Comparison of ENCODE assay signal across 9 cellular contexts in genomic region chr19:30224689-30225606, GRCh38.
DNase-seq lines count a peak whose midpoint lies in the region; ATAC-seq and FAIRE-seq lines count a peak whose summit lies in the region.
"Had no signal": no experiment of that assay in that cellular context is flagged by ENCODE, and none has a peak within 500 bp of the region (broad histone marks: within the 10 kb centered on the region; RNA-seq: fewer than 3 reads in every experiment).

No MANE protein-coding gene starts in this region.

- H3K9me3 Mint-ChIP-seq in activated CD4-positive, alpha-beta memory T cell treated with anti-CD3 and anti-CD28 coated beads for 36 hours, result no peaks in the 10 kb centered on the region

- H3K4me3 ChIP-seq in iPS-20b (ENCODE audit: low read length), result peak overlapping the region; percentile 56; the same call in 1 of the 2 replicates

- DNase-seq in activated CD4-positive, alpha-beta T cell treated with anti-CD3 and anti-CD28 coated beads for 48 hours, result peak; percentile 35
- DNase-seq in activated CD4-positive, alpha-beta T cell treated with anti-CD3 and anti-CD28 coated beads, Interleukin-2, amount 50 U/mL, for 4 hours, result no peak
- DNase-seq in activated CD4-positive, alpha-beta memory T cell treated with anti-CD3 and anti-CD28 coated beads for 36 hours, result peak; percentile 13
- peak in 12 of 49 donors; percentile 10 to 55 (median 38) for DNase-seq in substantia nigra (lab: John Stamatoyannopoulos, UW)
- DNase-seq in activated gamma-delta T cell treated with Interleukin-2 at 50 U/mL for 16 hours, result no peak
- DNase-seq in RCC 7860 (ENCODE audit: low spot score), result no peak

- intact Hi-C loops in activated CD4-positive, alpha-beta memory T cell treated with anti-CD3 and anti-CD28 coated beads for 36 hours (cut with micrococcal nuclease), result loop anchor here (10.0 kb wide), 1 partner anchor 1130 kb away; no protein-coding TSS in a partner anchor

- H3K36me3 Mint-ChIP-seq in activated CD4-positive, alpha-beta memory T cell treated with anti-CD3 and anti-CD28 coated beads for 36 hours, result no peaks in the 10 kb centered on the region

- H3K9ac ChIP-seq in iPS-20b (ENCODE audit: low read depth, low read length), result no peak overlapping the region

- ATAC-seq in GM19467 (IDR thresholded peaks at IDR 0.05; ENCODE audit: unreplicated experiment), result no peak

- H3K4me3 Mint-ChIP-seq in activated CD4-positive, alpha-beta memory T cell treated with anti-CD3 and anti-CD28 coated beads for 36 hours, result peak overlapping the region; percentile 58

- POLR2A ChIA-PET in activated CD4-positive, alpha-beta memory T cell treated with anti-CD3 and anti-CD28 coated beads for 36 hours (lab: Charles Lee), result interaction anchor here (0.6 kb wide), 1 partner anchor 284 kb away, joined by 4 read pairs; no protein-coding TSS in a partner anchor

- FAIRE-seq in RCC 7860 (lab: Jason Lieb, UNC), result no peak

- H3K4me1 Mint-ChIP-seq in activated CD4-positive, alpha-beta memory T cell treated with anti-CD3 and anti-CD28 coated beads for 36 hours (ENCODE audit: low read depth), result peaks cover 20% of the 10 kb centered on the region

- peaks cover 63% of the 10 kb centered on the region for H3K27me3 Mint-ChIP-seq in activated CD4-positive, alpha-beta memory T cell treated with anti-CD3 and anti-CD28 coated beads for 36 hours

- H3K27ac ChIP-seq in iPS-20b (ENCODE audit: low read length), result no peak overlapping the region
- H3K27ac ChIP-seq in substantia nigra (ENCODE audit: low read depth, low read length, poor library complexity, severe bottlenecking), result peak overlapping the region; percentile 75
- H3K27ac ChIP-seq: C4-2B had no signal

- H3K36me3 ChIP-seq in iPS-20b (ENCODE audit: insufficient read depth, low read depth, low read length), result no peaks in the 10 kb centered on the region

- H3K27ac Mint-ChIP-seq in activated CD4-positive, alpha-beta memory T cell treated with anti-CD3 and anti-CD28 coated beads for 36 hours, result peak overlapping the region; percentile 0

- no peaks in the 10 kb centered on the region for H3K9me3 ChIP-seq in iPS-20b (ENCODE audit: insufficient read depth, low read depth, low read length)

- peaks cover 16% of the 10 kb centered on the region; the same call in 1 of the 2 replicates for H3K4me1 ChIP-seq in iPS-20b (ENCODE audit: insufficient read depth, low read length)

- CTCF ChIA-PET in activated CD4-positive, alpha-beta memory T cell treated with anti-CD3 and anti-CD28 coated beads for 36 hours (lab: Charles Lee), result no interaction called here

- H3K27me3 ChIP-seq in iPS-20b (ENCODE audit: insufficient read depth, low read length), result peaks cover 98% of the 10 kb centered on the region

Comparison
In these comparisons a context has a peak if more than half of its experiments do, and no peak if none do; other contexts are left out.
1. DNase-seq: peak in activated CD4-positive, alpha-beta T cell treated with anti-CD3 and anti-CD28 coated beads for 48 hours (single experiment) and activated CD4-positive, alpha-beta memory T cell treated with anti-CD3 and anti-CD28 coated beads for 36 hours (single experiment); none in activated CD4-positive, alpha-beta T cell treated with anti-CD3 and anti-CD28 coated beads, Interleukin-2, amount 50 U/mL, for 4 hours (0 of 2), activated gamma-delta T cell treated with Interleukin-2 at 50 U/mL for 16 hours (single experiment) and RCC 7860 (single experiment).